In the genomic region with DNA sequence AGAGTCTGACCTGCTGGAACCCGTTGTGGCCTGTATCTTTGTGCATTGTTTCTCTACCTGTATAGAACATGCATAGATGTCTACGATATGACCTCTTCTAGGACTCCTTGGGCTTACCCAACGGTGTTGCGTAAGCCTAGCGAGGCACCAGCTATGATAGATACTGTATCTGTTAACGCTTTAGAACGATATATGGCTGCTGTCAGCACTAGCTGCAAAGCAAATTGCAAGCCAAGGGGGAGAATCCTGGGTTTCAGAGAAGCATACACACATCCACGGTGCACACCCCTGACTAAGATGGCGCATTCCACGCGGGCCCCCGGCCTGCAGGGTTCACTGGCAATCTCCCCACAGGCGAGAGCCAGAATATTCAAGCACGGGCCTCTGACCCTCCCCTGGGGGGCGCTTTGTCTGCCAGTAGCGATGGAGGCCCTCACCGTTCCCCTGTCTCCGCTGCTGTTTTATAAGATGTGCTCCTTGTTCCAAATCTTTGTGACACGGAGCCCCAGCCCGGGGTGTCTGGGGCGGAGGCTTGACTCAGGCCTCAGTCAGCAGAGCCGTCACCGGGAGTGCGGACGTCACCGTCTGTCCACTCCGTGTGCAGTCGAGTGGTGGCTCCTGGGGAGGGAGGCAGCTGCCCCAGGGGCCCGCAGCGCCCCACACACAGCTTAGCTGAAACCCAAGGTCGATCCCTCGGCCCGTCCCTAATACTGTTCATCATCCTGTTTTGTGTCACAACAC, we compare ENCODE assay signal across 18 cellular contexts. TPM values are rescaled to one million over a fixed set of nuclear protein-coding genes. Genes with fewer than 3 reads are reported as not detected.
A peak's percentile ranks its signal among the peaks of the same experiment; 100 is the strongest.
DNase-seq lines count a peak whose midpoint lies in the region; ATAC-seq and TF ChIP-seq lines count a peak whose summit lies in the region.
"Had no signal": no experiment of that assay in that cellular context is flagged by ENCODE, and none has a peak within 500 bp of the region (broad histone marks: within the 10 kb centered on the region; RNA-seq: fewer than 3 reads in every experiment).

No MANE protein-coding gene starts in this region.

- H3K27me3 ChIP-seq in esophagus (ENCODE audit: control insufficient read depth in 1 of 2, insufficient read depth in 2 of 2, low read length in 2 of 2) (no peaks in the 10 kb centered on the region), vagina (no peaks in the 10 kb centered on the region)
- H3K27me3 ChIP-seq: body of pancreas, thyroid gland had no signal

- H3K9me3 ChIP-seq in esophagus (ENCODE audit: control insufficient read depth in 2 of 2, insufficient read depth in 1 of 2, low read depth in 1 of 2, low read length in 1 of 2) (no peaks in the 10 kb centered on the region), vagina (no peaks in the 10 kb centered on the region)
- H3K9me3 ChIP-seq: body of pancreas, thyroid gland had no signal

- no peaks in the 10 kb centered on the region for H3K9me3 Mint-ChIP-seq in activated naive CD4-positive, alpha-beta T cell treated with anti-CD3 and anti-CD28 coated beads, Interleukin-2, amount 50 U/mL, for 24 hours
- H3K9me3 Mint-ChIP-seq: activated CD4-positive, alpha-beta memory T cell treated with anti-CD3 and anti-CD28 coated beads, Interleukin-2, amount 10 ng/mL, durations not matched to agents 7 days and 5 days had no signal

- H3K36me3 ChIP-seq in esophagus (ENCODE audit: control insufficient read depth in 2 of 2, insufficient read depth in 2 of 2, low read length in 1 of 2), result peaks cover 11 to 63% of the 10 kb centered on the region in 2 donors
- peaks cover 0 to 74% of the 10 kb centered on the region in 2 donors for H3K36me3 ChIP-seq in vagina

- no peak for DNase-seq in activated naive CD4-positive, alpha-beta T cell treated with anti-CD3 and anti-CD28 coated beads, Interleukin-2, amount 50 U/mL, for 16 hours
- DNase-seq in vagina (ENCODE audit: extremely low spot score in 2 of 2) (no peak), SKM-1 treated with dmso at 0.1 percent for 144 hours (lab: John Stamatoyannopoulos, UW; ENCODE audit: unreplicated experiment) (no peak)
- DNase-seq: activated CD4-positive, alpha-beta memory T cell treated with anti-CD3 and anti-CD28 coated beads, Interleukin-2, amount 10 ng/mL, durations not matched to agents 7 days and 5 days; activated effector memory CD4-positive, alpha-beta T cell treated with Interleukin-2 at 50 U/mL for 16 hours; body of pancreas; effector memory CD4-positive, alpha-beta T cell; islet precursor cell; Kasumi-1; NCI-H1930; posterior cingulate gyrus; T-helper 9 cell; thyroid gland had no signal

- H3K27ac ChIP-seq in esophagus (ENCODE audit: low read depth in 2 of 2, low read length in 1 of 2) (peak overlapping the region; percentile 44 to 77), vagina (peak overlapping the region; percentile 49)
- H3K27ac ChIP-seq: body of pancreas, thyroid gland had no signal

- H3K27me3 Mint-ChIP-seq in activated naive CD4-positive, alpha-beta T cell treated with anti-CD3 and anti-CD28 coated beads, Interleukin-2, amount 50 U/mL, for 24 hours, result no peaks in the 10 kb centered on the region
- H3K27me3 Mint-ChIP-seq: activated CD4-positive, alpha-beta memory T cell treated with anti-CD3 and anti-CD28 coated beads, Interleukin-2, amount 10 ng/mL, durations not matched to agents 7 days and 5 days had no signal

- peaks cover 7% of the 10 kb centered on the region for H3K36me3 Mint-ChIP-seq in activated naive CD4-positive, alpha-beta T cell treated with anti-CD3 and anti-CD28 coated beads, Interleukin-2, amount 50 U/mL, for 24 hours

- WGBS in esophagus, 2 donors, result 65 to 75% methylated on average over 33 of the region's 33 CpGs

- TF ChIP-seq POLR2A in vagina (IDR thresholded peaks at IDR 0.05), result no peak

- intact Hi-C loops in vagina (cut with DNase I), result no loop called here

- H3K4me3 Mint-ChIP-seq in activated naive CD4-positive, alpha-beta T cell treated with anti-CD3 and anti-CD28 coated beads, Interleukin-2, amount 50 U/mL, for 24 hours, result no peak overlapping the region
- H3K4me3 Mint-ChIP-seq: activated CD4-positive, alpha-beta memory T cell treated with anti-CD3 and anti-CD28 coated beads, Interleukin-2, amount 10 ng/mL, durations not matched to agents 7 days and 5 days had no signal

- H3K4me1 Mint-ChIP-seq in activated naive CD4-positive, alpha-beta T cell treated with anti-CD3 and anti-CD28 coated beads, Interleukin-2, amount 50 U/mL, for 24 hours, result no peaks in the 10 kb centered on the region
- H3K4me1 Mint-ChIP-seq: activated CD4-positive, alpha-beta memory T cell treated with anti-CD3 and anti-CD28 coated beads, Interleukin-2, amount 10 ng/mL, durations not matched to agents 7 days and 5 days had no signal

- peaks cover 2 to 9% of the 10 kb centered on the region in 2 donors for H3K4me1 ChIP-seq in esophagus (ENCODE audit: control insufficient read depth in 2 of 2, insufficient read depth in 2 of 2, low read length in 1 of 2)
- H3K4me1 ChIP-seq in vagina, result peaks cover 12% of the 10 kb centered on the region
- H3K4me1 ChIP-seq: body of pancreas, thyroid gland had no signal

- no peak for TF ChIP-seq CTCF in vagina (IDR thresholded peaks at IDR 0.05)

- ATAC-seq in GM19395 (IDR thresholded peaks at IDR 0.05; ENCODE audit: unreplicated experiment), result no peak
- ATAC-seq: body of pancreas, HCT116 had no signal

- H3K4me3 ChIP-seq in esophagus (ENCODE audit: low read depth in 1 of 2, low read length in 2 of 2) (no peak overlapping the region), vagina (no peak overlapping the region)
- H3K4me3 ChIP-seq: body of pancreas, thyroid gland had no signal

- peak overlapping the region; percentile 46 for H3K27ac Mint-ChIP-seq in activated naive CD4-positive, alpha-beta T cell treated with anti-CD3 and anti-CD28 coated beads, Interleukin-2, amount 50 U/mL, for 24 hours
- H3K27ac Mint-ChIP-seq: activated CD4-positive, alpha-beta memory T cell treated with anti-CD3 and anti-CD28 coated beads, Interleukin-2, amount 10 ng/mL, durations not matched to agents 7 days and 5 days had no signal

RNA-seq across cellular contexts. Expression of a gene that starts 12.9 kb away (rescaled TPM):
- polyA plus RNA-seq in esophagus, result 1,000 to 10,000 TPM; 2,888 to 3,260 TPM
- total RNA-seq in vagina, result 3,906 TPM

RNA-seq across cellular contexts. Expression of a gene that starts 17.9 kb away (rescaled TPM):
- 10 to 100 TPM; 64.9 to 75.3 TPM for polyA plus RNA-seq in esophagus
- 29.7 TPM for total RNA-seq in vagina

RNA-seq across cellular contexts. Expression of a gene that starts 23.9 kb away (rescaled TPM):
- polyA plus RNA-seq in esophagus, result 10 to 100 TPM; 10.9 to 18.4 TPM
- total RNA-seq in vagina, result 29.0 TPM

RNA-seq across cellular contexts. Expression of a gene that starts 24.6 kb away (rescaled TPM):
- polyA plus RNA-seq in esophagus, result under 1 TPM; 0.02 to 0.10 TPM
- total RNA-seq in vagina, result 1.2 TPM
- total RNA-seq: RPMI7951 had no signal

RNA-seq across cellular contexts. Expression of a gene that starts 41.6 kb away (rescaled TPM):
- polyA plus RNA-seq in esophagus, result 100 to 1,000 TPM; 106 to 160 TPM
- 141 TPM for total RNA-seq in vagina
